28 cellular contexts compared by ENCODE assay signal in genomic region chr7:110358028-110358427, GRCh38.
A peak's percentile ranks its signal among the peaks of the same experiment; 100 is the strongest.
DNase-seq lines count a peak whose midpoint lies in the region; ATAC-seq, FAIRE-seq and TF ChIP-seq lines count a peak whose summit lies in the region.
"Had no signal": no experiment of that assay in that cellular context is flagged by ENCODE, and none has a peak within 500 bp of the region (broad histone marks: within the 10 kb centered on the region; RNA-seq: fewer than 3 reads in every experiment).

No MANE protein-coding gene starts in this region.

- H3K18ac ChIP-seq in IMR-90 (ENCODE audit: low read depth, low read length) = no peak overlapping the region

- H2AFZ ChIP-seq in IMR-90 (replicated peaks; ENCODE audit: low read length, poor library complexity) = no peak overlapping the region

- H2BK5ac ChIP-seq in IMR-90 (ENCODE audit: low read depth, low read length, poor library complexity, severe bottlenecking) = peak overlapping the region; percentile 55

- H3K9ac ChIP-seq in IMR-90 (ENCODE audit: low read depth, low read length) = no peak overlapping the region
- H3K9ac ChIP-seq: BLaER1 treated with 17β-estradiol and CSF1 and Interleukin-3, amounts not matched to agents 10 nM and 100 nM had no signal

- no CpG with 5 or more reads among the region's 1 CpG for WGBS in IMR-90 (ENCODE audit: extremely low coverage in 2 of 2, insufficient read length in 1 of 2), 2 experiments

- H4K8ac ChIP-seq in IMR-90 (ENCODE audit: low read depth in 2 of 2, low read length in 2 of 2) = no peak overlapping the region

- no peaks in the 10 kb centered on the region for H4K20me1 ChIP-seq in IMR-90 (ENCODE audit: insufficient read depth, low read length)
- H4K20me1 ChIP-seq: BLaER1 treated with 17β-estradiol and CSF1 and Interleukin-3, amounts not matched to agents 10 nM and 100 nM had no signal

- TF ChIP-seq POLR2A in IMR-90 (IDR thresholded peaks at IDR 0.05; ENCODE audit: low read depth, low read length) = no peak

- intact Hi-C loops in IMR-90 (cut with micrococcal nuclease) = no loop called here
- intact Hi-C loops in ascending aorta (cut with DNase I) = no loop called here

- H3K4me1 ChIP-seq in IMR-90 (ENCODE audit: control insufficient read depth, insufficient read depth, low read length) = peaks cover 2% of the 10 kb centered on the region; the same call in 1 of the 2 replicates
- H3K4me1 ChIP-seq in ascending aorta = no peaks in the 10 kb centered on the region
- H3K4me1 ChIP-seq: adrenal gland; BLaER1 treated with 17β-estradiol and CSF1 and Interleukin-3, amounts not matched to agents 10 nM and 100 nM; Peyer's patch; psoas muscle; SJSA1 had no signal

- no peak for TF ChIP-seq CTCF in IMR-90 (conservative IDR thresholded peaks at IDR 0.05; ENCODE audit: low read depth, low read length)
- no peak for TF ChIP-seq CTCF in GM10266 (IDR thresholded peaks at IDR 0.05; ENCODE audit: control insufficient read depth, insufficient read depth, low read depth, missing control alignments)
- TF ChIP-seq CTCF in ascending aorta (IDR thresholded peaks at IDR 0.05) = no peak
- TF ChIP-seq CTCF in coronary artery (IDR thresholded peaks at IDR 0.05) = no peak

- H3K36me3 ChIP-seq in IMR-90 (ENCODE audit: control insufficient read depth, insufficient read depth, low read length) (no peaks in the 10 kb centered on the region), ascending aorta (no peaks in the 10 kb centered on the region)
- H3K36me3 ChIP-seq: adrenal gland; BLaER1 treated with 17β-estradiol and CSF1 and Interleukin-3, amounts not matched to agents 10 nM and 100 nM; MG63; neutrophil; Peyer's patch; SJSA1 had no signal

- H2AK9ac ChIP-seq in IMR-90 (replicated peaks; ENCODE audit: low read depth, low read length, poor library complexity) = no peak overlapping the region

- H2BK120ac ChIP-seq in IMR-90 (ENCODE audit: low read depth, low read length) = no peak overlapping the region

- no peak overlapping the region for H4K91ac ChIP-seq in IMR-90 (ENCODE audit: insufficient read depth, low read depth, low read length)

- no peak overlapping the region for H2AK5ac ChIP-seq in IMR-90 (ENCODE audit: low read depth, low read length)

- in situ Hi-C loops in IMR-90 (cut with MboI; ENCODE audit: low sequenced_read_pairs) = no loop called here

- peak; percentile 100 for ATAC-seq in IMR-90 (ENCODE audit: low read depth)
- ATAC-seq in GM21447 (IDR thresholded peaks at IDR 0.05; ENCODE audit: unreplicated experiment) = no peak
- ATAC-seq: activated CD4-positive, alpha-beta T cell treated with anti-CD3 and anti-CD28 coated beads for 36 hours; psoas muscle had no signal

- H3K14ac ChIP-seq in IMR-90 (replicated peaks; ENCODE audit: low read depth, low read length) = no peak overlapping the region

- no peak overlapping the region for H2BK20ac ChIP-seq in IMR-90 (ENCODE audit: low read depth, low read length)

- H3K27me3 ChIP-seq in IMR-90 (ENCODE audit: control insufficient read depth, insufficient read depth, low read length) (no peaks in the 10 kb centered on the region), ascending aorta (no peaks in the 10 kb centered on the region)
- H3K27me3 ChIP-seq: adrenal gland; BLaER1 treated with 17β-estradiol and CSF1 and Interleukin-3, amounts not matched to agents 10 nM and 100 nM; MG63; neutrophil; Peyer's patch; SJSA1 had no signal

- BruUV-seq in IMR-90 (replicated peaks; lab: Mats Ljungman, UMichigan) = no TSS peak

- CTCF ChIA-PET in IMR-90 (lab: Yijun Ruan, JAX) = interaction anchor here (1.2 kb wide), 1 partner anchor 15 kb away, joined by 4 read pairs; no protein-coding TSS in a partner anchor

- no peak overlapping the region for H2BK15ac ChIP-seq in IMR-90 (ENCODE audit: low read depth, low read length)

- H3K27ac ChIP-seq in IMR-90 (ENCODE audit: insufficient read depth, low read length) = no peak overlapping the region
- H3K27ac ChIP-seq in ascending aorta = no peak overlapping the region
- no peak overlapping the region for H3K27ac ChIP-seq in coronary artery
- H3K27ac ChIP-seq: adrenal gland; BLaER1 treated with 17β-estradiol and CSF1 and Interleukin-3, amounts not matched to agents 10 nM and 100 nM; neutrophil; Peyer's patch; psoas muscle; SJSA1 had no signal

- H4K5ac ChIP-seq in IMR-90 (ENCODE audit: low read depth, low read length) = no peak overlapping the region

- dilution Hi-C loops in IMR-90 (cut with HindIII; ENCODE audit: low sequenced_read_pairs, unreplicated experiment) = no loop called here

- no peak overlapping the region for H3K23ac ChIP-seq in IMR-90 (ENCODE audit: low read depth, low read length)

- TF ChIP-seq RAD21 in IMR-90 (IDR thresholded peaks at IDR 0.05; ENCODE audit: low read length) = no peak

- POLR2A ChIA-PET in IMR-90 (lab: Charles Lee; ENCODE audit: unreplicated experiment) = no interaction called here

- no peaks in the 10 kb centered on the region for H3K79me1 ChIP-seq in IMR-90 (ENCODE audit: low read depth in 1 of 2, low read length in 2 of 2)

- H3K4me3 ChIP-seq in IMR-90 (ENCODE audit: insufficient read depth, low read depth, low read length) = no peak overlapping the region
- H3K4me3 ChIP-seq in ascending aorta = no peak overlapping the region
- H3K4me3 ChIP-seq in coronary artery = no peak overlapping the region
- H3K4me3 ChIP-seq: adrenal gland; BLaER1 treated with 17β-estradiol and CSF1 and Interleukin-3, amounts not matched to agents 10 nM and 100 nM; MG63; Peyer's patch; psoas muscle; SJSA1 had no signal

- H3K56ac ChIP-seq in IMR-90 (ENCODE audit: extremely low read depth, insufficient read depth, low read length) = no peak overlapping the region

- FAIRE-seq in A204.1 (lab: Jason Lieb, UNC) = peak; percentile 78
- FAIRE-seq: GM12891 had no signal

- no peak overlapping the region for H3K4ac ChIP-seq in IMR-90 (ENCODE audit: low read depth, low read length)

- H3K4me2 ChIP-seq in IMR-90 (ENCODE audit: low read depth, low read length) = no peak overlapping the region
- H3K4me2 ChIP-seq: BLaER1 treated with 17β-estradiol and CSF1 and Interleukin-3, amounts not matched to agents 10 nM and 100 nM had no signal

- H3K9me3 ChIP-seq in IMR-90 (ENCODE audit: control insufficient read depth, insufficient read depth, low read length) (no peaks in the 10 kb centered on the region), ascending aorta (no peaks in the 10 kb centered on the region)
- H3K9me3 ChIP-seq: adrenal gland; BLaER1 treated with 17β-estradiol and CSF1 and Interleukin-3, amounts not matched to agents 10 nM and 100 nM; MG63; neutrophil; Peyer's patch; psoas muscle; SJSA1 had no signal

- 0 out of 2 replicates have a peak, but pooled peaks cover 2% of the 10 kb centered on the region for H3K9me1 ChIP-seq in IMR-90 (ENCODE audit: insufficient read depth, low read length)

- DNase-seq in IMR-90 (peak; percentile 86), astrocyte of the hippocampus (ENCODE audit: low read depth, low spot score) (peak; percentile 56), iris pigment epithelial cell (ENCODE audit: low read depth) (peak; percentile 56), GM10266 (ENCODE audit: extremely low spot score) (no peak), ascending aorta (ENCODE audit: low spot score in 2 of 2) (no peak), coronary artery (ENCODE audit: low spot score) (no peak)
- DNase-seq: activated CD4-positive, alpha-beta T cell treated with anti-CD3 and anti-CD28 coated beads for 36 hours; activated T-cell treated with anti-CD3 and anti-CD28 coated beads, Interleukin-2, amount 50 U/mL, for 24 hours; adrenal gland; central memory CD4-positive, alpha-beta T cell; COR-L47; DMS79 treated with DMSO at 0.1 percent for 48 hours; HCEC 1CT; head of caudate nucleus; MG63; NCI-H1417 treated with DMSO at 0.1 percent for 48 hours; NCI-H2171 treated with DMSO at 0.1 percent for 48 hours; NCI-H524 treated with DMSO at 0.1 percent for 48 hours; NK-92 treated with Interleukin-12 subunit alpha and Interleukin-12 subunit beta, amount 100 ng/mL, for 24 hours; Peyer's patch; psoas muscle; T-helper 1 cell had no signal

TF ChIP-seq in IMR-90, 13 proteins besides CTCF, POLR2A, EP300 and RAD21:
- no peak for TF ChIP-seq CHD1 (IDR thresholded peaks at IDR 0.05; ENCODE audit: low read depth, low read length)
- peak; percentile 57 for TF ChIP-seq FOS (IDR thresholded peaks at IDR 0.05; ENCODE audit: low read depth, low read length)

Comparison
In these comparisons a context has a peak if more than half of its experiments do, and no peak if none do; other contexts are left out.
1. DNase-seq: peak in IMR-90 (single experiment), astrocyte of the hippocampus (single experiment) and iris pigment epithelial cell (single experiment); none in GM10266 (single experiment), ascending aorta (0 of 2) and coronary artery (single experiment).